Comparison of ENCODE assay signal across 21 cellular contexts in genomic region chr1:114145504-114146160, GRCh38. TPM values are rescaled to one million over a fixed set of nuclear protein-coding genes. Genes with fewer than 3 reads are reported as not detected.
DNase-seq lines count a peak whose midpoint lies in the region; ATAC-seq and TF ChIP-seq lines count a peak whose summit lies in the region.
"Had no signal": no experiment of that assay in that cellular context is flagged by ENCODE, and none has a peak within 500 bp of the region (broad histone marks: within the 10 kb centered on the region; RNA-seq: fewer than 3 reads in every experiment).

No MANE protein-coding gene starts in this region.

- no peak overlapping the region for H2AFZ ChIP-seq in neural progenitor cell (replicated peaks)

- H3K36me3 ChIP-seq in HEK293 (ENCODE audit: control insufficient read depth in 2 of 2, insufficient read depth in 1 of 2, low read length in 2 of 2), result no peaks in the 10 kb centered on the region
- H3K36me3 ChIP-seq in RWPE2 (ENCODE audit: low read depth), result no peaks in the 10 kb centered on the region
- H3K36me3 ChIP-seq in neural progenitor cell, result no peaks in the 10 kb centered on the region
- H3K36me3 ChIP-seq: HAP-1 had no signal

- H3K4me3 Mint-ChIP-seq in neural progenitor cell, result no peak overlapping the region
- no peak overlapping the region for H3K4me3 Mint-ChIP-seq in stimulated activated effector memory CD8-positive, alpha-beta T cell treated with anti-CD3 and anti-CD28 coated beads, Interleukin-12 subunit alpha, Interleukin-12 subunit beta, amount 100 ng/mL, for 72 hours
- no peak overlapping the region for H3K4me3 Mint-ChIP-seq in activated CD4-positive, alpha-beta T cell treated with anti-CD3 and anti-CD28 coated beads, Interleukin-2, amount 10 ng/mL, durations not matched to agents 7 days and 5 days
- H3K4me3 Mint-ChIP-seq: CD4-positive, alpha-beta T cell had no signal

- H3K36me3 Mint-ChIP-seq in neural progenitor cell, result peaks cover 2% of the 10 kb centered on the region
- H3K36me3 Mint-ChIP-seq in stimulated activated effector memory CD8-positive, alpha-beta T cell treated with anti-CD3 and anti-CD28 coated beads, Interleukin-12 subunit alpha, Interleukin-12 subunit beta, amount 100 ng/mL, for 72 hours, result no peaks in the 10 kb centered on the region
- no peaks in the 10 kb centered on the region for H3K36me3 Mint-ChIP-seq in activated CD4-positive, alpha-beta T cell treated with anti-CD3 and anti-CD28 coated beads, Interleukin-2, amount 10 ng/mL, durations not matched to agents 7 days and 5 days (ENCODE audit: low read depth)

- peaks cover 6% of the 10 kb centered on the region for H3K27me3 Mint-ChIP-seq in neural progenitor cell (ENCODE audit: insufficient read depth, low read depth)
- H3K27me3 Mint-ChIP-seq in activated CD4-positive, alpha-beta T cell treated with anti-CD3 and anti-CD28 coated beads, Interleukin-2, amount 10 ng/mL, durations not matched to agents 7 days and 5 days, result peaks cover 35% of the 10 kb centered on the region

- no peak for DNase-seq in RWPE2 (ENCODE audit: low spot score)
- DNase-seq in fibroblast of mammary gland (ENCODE audit: low read depth), result peak; percentile 4
- DNase-seq in neural progenitor cell (ENCODE audit: low spot score), result no peak
- DNase-seq in stimulated activated effector memory CD8-positive, alpha-beta T cell treated with anti-CD3 and anti-CD28 coated beads, Interleukin-12 subunit alpha, Interleukin-12 subunit beta, amount 100 ng/mL, for 72 hours (ENCODE audit: low spot score in 2 of 2), result no peak
- no peak for DNase-seq in activated CD4-positive, alpha-beta T cell treated with anti-CD3 and anti-CD28 coated beads, Interleukin-2, amount 10 ng/mL, durations not matched to agents 7 days and 5 days
- DNase-seq: Caco-2; CD4-positive, alpha-beta T cell; DMS153; EL; KG1; MV-4-11; NCI-H187; NCI-H2107; NCI-H510A treated with DMSO at 0.1 percent for 48 hours; NCI-H774; OCI-M1; RPMI8226 had no signal

- H3K79me2 ChIP-seq in neural progenitor cell (ENCODE audit: low read depth), result peaks cover 99% of the 10 kb centered on the region

- no peak overlapping the region for H3K9ac ChIP-seq in neural progenitor cell

- H3K4me1 ChIP-seq in HEK293 (ENCODE audit: control insufficient read depth, insufficient read depth, low read length) (no peaks in the 10 kb centered on the region), RWPE2 (ENCODE audit: insufficient read depth, poor library complexity, severe bottlenecking) (no peaks in the 10 kb centered on the region), neural progenitor cell (peaks cover 54% of the 10 kb centered on the region)
- H3K4me1 ChIP-seq: A549, Caco-2 had no signal

- POLR2A ChIA-PET in HEK293 (lab: Yijun Ruan, JAX), result no interaction called here
- POLR2A ChIA-PET in activated CD4-positive, alpha-beta T cell treated with anti-CD3 and anti-CD28 coated beads, Interleukin-2, amount 10 ng/mL, durations not matched to agents 7 days and 5 days (lab: Charles Lee), result no interaction called here

- CTCF ChIA-PET in HEK293 (lab: Yijun Ruan, JAX), result interaction anchor here (0.6 to 1.1 kb wide), 3 partner anchors 9 to 550 kb away, joined by 3 read pairs; no protein-coding TSS in a partner anchor
- CTCF ChIA-PET in activated CD4-positive, alpha-beta T cell treated with anti-CD3 and anti-CD28 coated beads, Interleukin-2, amount 10 ng/mL, durations not matched to agents 7 days and 5 days (lab: Charles Lee), result no interaction called here

- H3K27me3 ChIP-seq in RWPE2 (ENCODE audit: insufficient read depth, poor library complexity, severe bottlenecking) (peaks cover 31% of the 10 kb centered on the region), neural progenitor cell (no peaks in the 10 kb centered on the region)

- H3K27ac ChIP-seq in HEK293 (ENCODE audit: extremely low read depth, low read depth, low read length) (no peak overlapping the region), RWPE2 (ENCODE audit: poor library complexity, severe bottlenecking) (no peak overlapping the region), neural progenitor cell (no peak overlapping the region)
- H3K27ac ChIP-seq: A549 had no signal

- TF ChIP-seq CTCF in HEK293 (tag by site-specific recombination; IDR thresholded peaks at IDR 0.05) (no peak), RWPE2 (IDR thresholded peaks at IDR 0.05; ENCODE audit: poor library complexity, severe bottlenecking) (no peak), fibroblast of mammary gland (conservative IDR thresholded peaks at IDR 0.05; ENCODE audit: control insufficient read depth, insufficient read depth, low read depth, low read length) (no peak), neural progenitor cell (IDR thresholded peaks at IDR 0.05) (no peak)

- H3K4me2 ChIP-seq in neural progenitor cell, result peak overlapping the region; percentile 40
- H3K4me2 ChIP-seq: A549 had no signal

- peaks cover 2% of the 10 kb centered on the region for H3K9me3 Mint-ChIP-seq in neural progenitor cell
- no peaks in the 10 kb centered on the region for H3K9me3 Mint-ChIP-seq in stimulated activated effector memory CD8-positive, alpha-beta T cell treated with anti-CD3 and anti-CD28 coated beads, Interleukin-12 subunit alpha, Interleukin-12 subunit beta, amount 100 ng/mL, for 72 hours
- H3K9me3 Mint-ChIP-seq in activated CD4-positive, alpha-beta T cell treated with anti-CD3 and anti-CD28 coated beads, Interleukin-2, amount 10 ng/mL, durations not matched to agents 7 days and 5 days, result no peaks in the 10 kb centered on the region
- H3K9me3 Mint-ChIP-seq: CD4-positive, alpha-beta T cell had no signal

- H3K4me3 ChIP-seq in HEK293 (ENCODE audit: low read depth, low read length) (no peak overlapping the region), RWPE2 (ENCODE audit: severe bottlenecking) (no peak overlapping the region), fibroblast of mammary gland (ENCODE audit: control insufficient read depth, low read depth, low read length) (no peak overlapping the region), neural progenitor cell (no peak overlapping the region)
- H3K4me3 ChIP-seq: A549, HAP-1 had no signal

- H3K9me3 ChIP-seq in HEK293 (ENCODE audit: control insufficient read depth, insufficient read depth, low read depth, low read length) (no peaks in the 10 kb centered on the region), RWPE2 (ENCODE audit: severe bottlenecking) (no peaks in the 10 kb centered on the region), neural progenitor cell (ENCODE audit: low read depth) (no peaks in the 10 kb centered on the region)
- H3K9me3 ChIP-seq: A549, Caco-2, HAP-1 had no signal

- peaks cover 14% of the 10 kb centered on the region for H3K4me1 Mint-ChIP-seq in neural progenitor cell
- no peaks in the 10 kb centered on the region for H3K4me1 Mint-ChIP-seq in stimulated activated effector memory CD8-positive, alpha-beta T cell treated with anti-CD3 and anti-CD28 coated beads, Interleukin-12 subunit alpha, Interleukin-12 subunit beta, amount 100 ng/mL, for 72 hours
- no peaks in the 10 kb centered on the region for H3K4me1 Mint-ChIP-seq in activated CD4-positive, alpha-beta T cell treated with anti-CD3 and anti-CD28 coated beads, Interleukin-2, amount 10 ng/mL, durations not matched to agents 7 days and 5 days

- peaks cover 35% of the 10 kb centered on the region for H3F3A ChIP-seq in neural progenitor cell (ENCODE audit: low read depth)

- ATAC-seq in RWPE2 (ENCODE audit: low read depth), result peak; percentile 35; the same call in 1 of the 3 replicates
- no peak for ATAC-seq in GM19035 (IDR thresholded peaks at IDR 0.05; ENCODE audit: unreplicated experiment)
- no peak for ATAC-seq in stimulated activated effector memory CD8-positive, alpha-beta T cell treated with anti-CD3 and anti-CD28 coated beads, Interleukin-12 subunit alpha, Interleukin-12 subunit beta, amount 100 ng/mL, for 72 hours
- ATAC-seq: A549 had no signal

- H3K27ac Mint-ChIP-seq in neural progenitor cell, result peak overlapping the region; percentile 34
- H3K27ac Mint-ChIP-seq in stimulated activated effector memory CD8-positive, alpha-beta T cell treated with anti-CD3 and anti-CD28 coated beads, Interleukin-12 subunit alpha, Interleukin-12 subunit beta, amount 100 ng/mL, for 72 hours, result no peak overlapping the region
- H3K27ac Mint-ChIP-seq in activated CD4-positive, alpha-beta T cell treated with anti-CD3 and anti-CD28 coated beads, Interleukin-2, amount 10 ng/mL, durations not matched to agents 7 days and 5 days, result no peak overlapping the region
- H3K27ac Mint-ChIP-seq: CD4-positive, alpha-beta T cell had no signal

- H4K20me1 ChIP-seq in neural progenitor cell (ENCODE audit: low read depth), result peaks cover 32% of the 10 kb centered on the region

TF ChIP-seq in HEK293, 187 proteins besides CTCF, POLR2A, EP300 and RAD21:
- TF ChIP-seq ZNF169 (tag by site-specific recombination; IDR thresholded peaks at IDR 0.05), result no peak
- peak; percentile 73 for TF ChIP-seq GLIS1 (tag by site-specific recombination; IDR thresholded peaks at IDR 0.05)

RNA-seq across cellular contexts. Expression of gene SYT6, which starts 8.0 kb away (rescaled TPM):
- total RNA-seq in neural progenitor cell (ENCODE audit: low replicate concordance), result 8.1 and 13.6 TPM in 2 replicates
- total RNA-seq in activated CD4-positive, alpha-beta T cell treated with anti-CD3 and anti-CD28 coated beads, Interleukin-2, amount 10 ng/mL, durations not matched to agents 7 days and 5 days, result not detected
- total RNA-seq: CD4-positive, alpha-beta T cell had no signal
